15 cellular contexts compared by ENCODE assay signal in genomic region chr22:23904855-23905254, GRCh38. TPM values are rescaled to one million over a fixed set of nuclear protein-coding genes. Genes with fewer than 3 reads are reported as not detected.
A peak's percentile ranks its signal among the peaks of the same experiment; 100 is the strongest.
DNase-seq lines count a peak whose midpoint lies in the region; ATAC-seq and TF ChIP-seq lines count a peak whose summit lies in the region.
"Had no signal": no experiment of that assay in that cellular context is flagged by ENCODE, and none has a peak within 500 bp of the region (broad histone marks: within the 10 kb centered on the region; RNA-seq: fewer than 3 reads in every experiment).

No MANE protein-coding gene starts in this region.

- DNase-seq in DND-41 (no peak), adrenal gland (peak in 4 of 7 donors; percentile 50 to 78 (median 52)), hippocampal formation (lab: John Stamatoyannopoulos, UW) (peak; percentile 68 to 70), pons (ENCODE audit: low spot score) (peak; percentile 82), type B pancreatic cell (ENCODE audit: extremely low spot score, unreplicated experiment) (no peak), DMS53 treated with DMSO at 0.1 percent for 48 hours (lab: John Stamatoyannopoulos, UW; ENCODE audit: unreplicated experiment) (no peak), erythroblast (lab: John Stamatoyannopoulos, UW) (no peak)
- DNase-seq: AML-193, NCI-H345, PC-3 had no signal

- H3K27me3 Mint-ChIP-seq in type B pancreatic cell: no peaks in the 10 kb centered on the region

- no peaks in the 10 kb centered on the region for H3K4me1 Mint-ChIP-seq in type B pancreatic cell (ENCODE audit: unreplicated experiment)

- no peak overlapping the region for H3K27ac Mint-ChIP-seq in type B pancreatic cell
- H3K27ac Mint-ChIP-seq: activated naive CD4-positive, alpha-beta T cell treated with anti-CD3 and anti-CD28 coated beads, Interleukin-2, amount 50 U/mL, for 72 hours had no signal

- H3K4me3 ChIP-seq in DND-41 (ENCODE audit: low read depth in 1 of 2, low read length in 2 of 2): no peak overlapping the region
- H3K4me3 ChIP-seq in adrenal gland: no peak overlapping the region
- H3K4me3 ChIP-seq: lung, tibial nerve had no signal

- ATAC-seq in DND-41 (ENCODE audit: insufficient read depth, low read depth): peak; percentile 22; the same call in 1 of the 3 replicates
- ATAC-seq in GM21526 (IDR thresholded peaks at IDR 0.05; ENCODE audit: low FRiP score, unreplicated experiment): no peak
- ATAC-seq: activated naive CD4-positive, alpha-beta T cell treated with anti-CD3 and anti-CD28 coated beads, Interleukin-2, amount 50 U/mL, for 72 hours; PC-3 had no signal

- H4K20me1 ChIP-seq in DND-41 (ENCODE audit: insufficient read depth, low read length): no peaks in the 10 kb centered on the region

- H3K9ac ChIP-seq in DND-41 (ENCODE audit: low read depth, low read length): no peak overlapping the region

- no peak for TF ChIP-seq POLR2A in adrenal gland (IDR thresholded peaks at IDR 0.05)
- TF ChIP-seq POLR2A in erythroblast (IDR thresholded peaks at IDR 0.05; ENCODE audit: low read length): no peak

- H3K36me3 ChIP-seq in DND-41 (ENCODE audit: insufficient read depth, low read length) (no peaks in the 10 kb centered on the region), adrenal gland (replicated peaks in 1 of 2) (no peaks in the 10 kb centered on the region)
- H3K36me3 ChIP-seq: tibial nerve had no signal

- no peak overlapping the region for H3K27ac ChIP-seq in DND-41 (ENCODE audit: low read length)
- peak overlapping the region in 1 of 5 donors; percentile 31 for H3K27ac ChIP-seq in adrenal gland
- H3K27ac ChIP-seq: epithelial cell of prostate, tibial nerve had no signal

- H3K4me3 Mint-ChIP-seq in type B pancreatic cell: no peak overlapping the region

- H3K4me1 ChIP-seq in DND-41 (ENCODE audit: insufficient read depth, low read length) (no peaks in the 10 kb centered on the region), adrenal gland (replicated peaks in 1 of 2) (peaks cover 4 to 6% of the 10 kb centered on the region in 2 donors)

- WGBS in adrenal gland, 4 donors: 55 to 75% (median 60%) methylated on average over 2 of the region's 2 CpGs

- peaks cover 5% of the 10 kb centered on the region for H3K9me3 Mint-ChIP-seq in type B pancreatic cell

- H3K36me3 Mint-ChIP-seq in type B pancreatic cell: peaks cover 10% of the 10 kb centered on the region
- H3K36me3 Mint-ChIP-seq: activated naive CD4-positive, alpha-beta T cell treated with anti-CD3 and anti-CD28 coated beads, Interleukin-2, amount 50 U/mL, for 72 hours had no signal

- no peak overlapping the region for H2AFZ ChIP-seq in DND-41 (ENCODE audit: low read depth, low read length)

- H3K9me3 ChIP-seq in DND-41 (ENCODE audit: insufficient read depth, low read length, severe bottlenecking) (no peaks in the 10 kb centered on the region), adrenal gland (replicated peaks in 1 of 3) (no peaks in the 10 kb centered on the region)
- H3K9me3 ChIP-seq: tibial nerve had no signal

- intact Hi-C loops in adrenal gland (cut with DNase I): no loop called here

- TF ChIP-seq CTCF in DND-41 (IDR thresholded peaks at IDR 0.05; ENCODE audit: borderline replicate concordance, extremely low read depth, low read length, poor library complexity, severe bottlenecking) (no peak), adrenal gland (IDR thresholded peaks at IDR 0.05) (no peak), type B pancreatic cell (conservative IDR thresholded peaks at IDR 0.05) (no peak)

- H3K4me2 ChIP-seq in DND-41 (ENCODE audit: insufficient read depth, low read length): no peak overlapping the region

- no peaks in the 10 kb centered on the region for H3K79me2 ChIP-seq in DND-41 (ENCODE audit: insufficient read depth, low read length)

- no peaks in the 10 kb centered on the region for H3K27me3 ChIP-seq in DND-41 (ENCODE audit: insufficient read depth, low read length, poor library complexity)
- H3K27me3 ChIP-seq in adrenal gland: no peaks in the 10 kb centered on the region
- H3K27me3 ChIP-seq: tibial nerve had no signal

RNA-seq across cellular contexts. Expression of gene MIF, which starts 10.7 kb away (rescaled TPM):
- total RNA-seq in adrenal gland (1,000 to 10,000 TPM in 1 of 8 donors, 100 to 1,000 TPM in 7; 377 to 1,126 (median 714) TPM), type B pancreatic cell (ENCODE audit: low replicate concordance) (436 and 570 TPM in 2 replicates)
- 1,000 to 10,000 TPM in 2 of 3 donors, 10 to 100 TPM in 1; 49.4 to 2,556 (median 2,290) TPM for polyA plus RNA-seq in adrenal gland

RNA-seq across cellular contexts. Expression of gene SLC2A11, which starts 47.2 kb away (rescaled TPM):
- total RNA-seq in adrenal gland (10 to 100 TPM; 12.8 to 30.0 (median 22.6) TPM), type B pancreatic cell (ENCODE audit: low replicate concordance) (19.6 and 32.1 TPM in 2 replicates)
- polyA plus RNA-seq in adrenal gland: 10 to 100 TPM; 11.3 to 35.3 (median 18.6) TPM

RNA-seq across cellular contexts. Expression of gene GSTT2B, which starts 56.1 kb away (rescaled TPM):
- total RNA-seq in adrenal gland: 100 to 1,000 TPM in 1 of 8 donors, 10 to 100 TPM in 5, 1 to 10 TPM in 2; 3.6 to 102 (median 47.0) TPM
- 100 to 1,000 TPM in 1 of 3 donors, 10 to 100 TPM in 2; 17.1 to 169 (median 51.2) TPM for polyA plus RNA-seq in adrenal gland
- 0.50 TPM in 1 of 2 replicates, not detected in the other for total RNA-seq in type B pancreatic cell (ENCODE audit: low replicate concordance)

Comparison
In these comparisons a context has a peak if more than half of its experiments do, and no peak if none do; other contexts are left out.
1. DNase-seq: peak in adrenal gland (4 of 7), hippocampal formation (2 of 2) and pons (single experiment); none in DND-41 (single experiment), type B pancreatic cell (single experiment), DMS53 treated with DMSO at 0.1 percent for 48 hours (single experiment) and erythroblast (0 of 2).